5 cellular contexts compared by ENCODE assay signal in genomic region chr1:149240530-149240929, GRCh38.
DNase-seq lines count a peak whose midpoint lies in the region; ATAC-seq, FAIRE-seq and TF ChIP-seq lines count a peak whose summit lies in the region.
"Not testable (repeated sequence)": the region's sequence is repeated elsewhere in the genome, so short reads cannot be mapped to it uniquely, and the experiment has no call there.

No MANE protein-coding gene starts in this region.

- peak overlapping the region; percentile 71; the same call in 2 of the 3 replicates for H3K27ac ChIP-seq in K562 (ENCODE audit: extremely low read depth, low read depth, low read length)
- H3K27ac ChIP-seq in cardiac muscle cell: peak overlapping the region; percentile 92
- H3K27ac ChIP-seq in heart right ventricle: peak overlapping the region in 2 of 10 donors; percentile 43 to 76
- H3K27ac ChIP-seq in right cardiac atrium (ENCODE audit: low read length): not testable (repeated sequence)
- H3K27ac ChIP-seq in psoas muscle: peak overlapping the region; percentile 85

- H4K20me1 ChIP-seq in K562 (replicated peaks; ENCODE audit: control insufficient read depth, insufficient read depth, low read length): not testable (repeated sequence)

- not testable (repeated sequence) for BruUV-seq in K562 (replicated peaks; lab: Mats Ljungman, UMichigan)

- H3K4me3 ChIP-seq in K562 (peak overlapping the region; percentile 37), psoas muscle (peak overlapping the region; percentile 50)
- H3K4me3 ChIP-seq in cardiac muscle cell; heart right ventricle; right cardiac atrium (ENCODE audit: low read length): not testable (repeated sequence)

- not testable (repeated sequence) for H3K4me1 ChIP-seq in K562 (replicated peaks in 1 of 2; ENCODE audit: control insufficient read depth in 2 of 2, insufficient read depth in 2 of 2, low read length in 2 of 2); cardiac muscle cell (ENCODE audit: low read depth); heart right ventricle; right cardiac atrium (ENCODE audit: control insufficient read depth, insufficient read depth, low read length); psoas muscle

- DNase-seq in K562 (ENCODE audit: extremely low read depth in 1 of 4, low spot score in 3 of 4); cardiac muscle cell (ENCODE audit: low read depth in 1 of 2, low spot score in 1 of 2); psoas muscle: not testable (repeated sequence)
- peak in 1 of 2 donors; percentile 13 for DNase-seq in heart right ventricle
- peak in 1 of 3 donors; percentile 12 for DNase-seq in right cardiac atrium

- peak; percentile 75 for ATAC-seq in K562
- peak; percentile 71 to 90 (median 82) for ATAC-seq in heart right ventricle
- peak; percentile 77 to 83 for ATAC-seq in right cardiac atrium
- ATAC-seq in psoas muscle: peak; percentile 76 to 84 (median 80)

- H3K4me2 ChIP-seq in K562 (ENCODE audit: insufficient read depth, low read length): peak overlapping the region; percentile 41; the same call in 1 of the 2 replicates

- not testable (repeated sequence) for H3K36me3 ChIP-seq in K562 (ENCODE audit: control insufficient read depth, insufficient read depth, low read length); cardiac muscle cell; heart right ventricle; psoas muscle (ENCODE audit: insufficient read depth in 1 of 2, low read depth in 1 of 2)

- 0% methylated on average over 1 of the region's 14 CpGs for WGBS in K562 (ENCODE audit: insufficient coverage, low coverage, missing lambda C conversion rate)
- no CpG with 5 or more reads among the region's 14 CpGs for WGBS in heart right ventricle, 2 donors
- no CpG with 5 or more reads among the region's 14 CpGs for WGBS in right cardiac atrium
- no CpG with 5 or more reads among the region's 14 CpGs for WGBS in psoas muscle, 3 donors

- not testable (repeated sequence) for H3K79me2 ChIP-seq in K562 (ENCODE audit: control insufficient read depth, insufficient read depth, low read length)

- TF ChIP-seq CTCF in K562 (IDR thresholded peaks at IDR 0.05 in 2 of 3, conservative IDR thresholded peaks at IDR 0.05 in 1 of 3; ENCODE audit: insufficient read depth in 2 of 3, low read depth in 1 of 3, low read length in 3 of 3); cardiac muscle cell (IDR thresholded peaks at IDR 0.05; ENCODE audit: low read depth, low read length); heart right ventricle (IDR thresholded peaks at IDR 0.05); psoas muscle (IDR thresholded peaks at IDR 0.05): not testable (repeated sequence)

- in situ Hi-C loops in K562 (cut with MboI): not testable (repeated sequence)

- H3K9me1 ChIP-seq in K562 (ENCODE audit: control insufficient read depth, insufficient read depth, low read length): not testable (repeated sequence)

- intact Hi-C loops in K562 (cut with micrococcal nuclease); heart right ventricle (cut with DNase I); right cardiac atrium (cut with DNase I); psoas muscle (cut with DNase I): not testable (repeated sequence)

- H2AFZ ChIP-seq in K562 (ENCODE audit: low read depth, low read length): not testable (repeated sequence)

- H3K27me3 ChIP-seq in K562 (ENCODE audit: control insufficient read depth in 2 of 2, insufficient read depth in 2 of 2, low read length in 2 of 2); cardiac muscle cell; heart right ventricle; right cardiac atrium (ENCODE audit: control insufficient read depth, insufficient read depth); psoas muscle (ENCODE audit: insufficient read depth in 3 of 3, low read length in 2 of 3): not testable (repeated sequence)

- not testable (repeated sequence) for TF ChIP-seq RAD21 in K562 (CRISPR knock-in tag; conservative IDR thresholded peaks at IDR 0.05 in 1 of 2, IDR thresholded peaks at IDR 0.05 in 1 of 2)

- TF ChIP-seq POLR2A in K562 (conservative IDR thresholded peaks at IDR 0.05): not testable (repeated sequence)

- not testable (repeated sequence) for TF ChIP-seq EP300 in K562 (IDR thresholded peaks at IDR 0.05; ENCODE audit: low read length)

- POLR2A ChIA-PET in K562 (lab: Yijun Ruan, JAX): not testable (repeated sequence)

- FAIRE-seq in K562 (lab: Jason Lieb, UNC): not testable (repeated sequence)

- H3K9me3 ChIP-seq in K562 (replicated peaks; ENCODE audit: control insufficient read depth, insufficient read depth, low read depth, low read length); cardiac muscle cell (ENCODE audit: low read depth); heart right ventricle; right cardiac atrium (ENCODE audit: control insufficient read depth, low read length); psoas muscle: not testable (repeated sequence)

- peak overlapping the region in 1 of 2 experiments; percentile 79; a peak in 1 of 4 replicates for H3K9ac ChIP-seq in K562 (ENCODE audit: insufficient read depth in 1 of 2, low read depth in 2 of 2, low read length in 2 of 2)

- CTCF ChIA-PET in K562 (lab: Yijun Ruan, JAX; ENCODE audit: low intra/inter-chr PET ratio): not testable (repeated sequence)
